ENCODE assay signal across 1 cellular context in the genomic region with DNA sequence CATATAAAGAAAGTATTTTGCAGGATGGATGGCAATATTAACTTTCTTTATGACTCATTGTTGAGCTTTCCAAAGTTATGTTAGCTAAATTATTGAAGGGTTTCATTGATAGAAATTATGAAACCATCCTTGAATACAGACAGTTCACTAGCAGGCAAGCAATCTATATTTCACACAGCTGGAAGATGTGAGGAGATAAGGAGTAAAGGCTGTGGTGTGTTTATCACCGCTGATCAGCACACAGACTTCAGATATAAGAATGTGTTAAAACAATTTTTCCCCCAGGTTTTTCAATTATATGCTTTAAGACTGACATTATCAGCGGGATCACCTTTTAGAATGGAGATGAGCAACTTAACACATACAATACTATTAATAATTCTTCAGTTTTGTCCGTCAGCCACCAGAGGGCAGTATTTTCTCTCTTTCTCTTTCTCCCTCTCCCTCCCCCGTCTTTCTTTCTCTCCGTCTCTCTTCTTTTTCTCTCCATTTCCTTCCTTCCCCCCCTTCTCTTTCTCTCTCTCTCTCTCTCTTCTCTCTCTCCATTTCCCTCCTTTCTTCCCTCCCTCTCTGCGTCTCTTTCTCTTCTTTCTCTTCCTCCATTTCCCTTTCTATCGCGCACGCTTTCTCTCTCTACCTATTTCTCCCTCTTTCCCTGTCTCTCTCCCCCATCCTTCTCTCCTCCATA.
A peak's percentile ranks its signal among the peaks of the same experiment; 100 is the strongest.
TF ChIP-seq lines count a peak whose summit lies in the region.

No MANE protein-coding gene starts in this region.

TF ChIP-seq in HEK293, 187 proteins besides CTCF, POLR2A, EP300 and RAD21 (continued from another document and continues in another):
- TF ChIP-seq, protein P1, sequence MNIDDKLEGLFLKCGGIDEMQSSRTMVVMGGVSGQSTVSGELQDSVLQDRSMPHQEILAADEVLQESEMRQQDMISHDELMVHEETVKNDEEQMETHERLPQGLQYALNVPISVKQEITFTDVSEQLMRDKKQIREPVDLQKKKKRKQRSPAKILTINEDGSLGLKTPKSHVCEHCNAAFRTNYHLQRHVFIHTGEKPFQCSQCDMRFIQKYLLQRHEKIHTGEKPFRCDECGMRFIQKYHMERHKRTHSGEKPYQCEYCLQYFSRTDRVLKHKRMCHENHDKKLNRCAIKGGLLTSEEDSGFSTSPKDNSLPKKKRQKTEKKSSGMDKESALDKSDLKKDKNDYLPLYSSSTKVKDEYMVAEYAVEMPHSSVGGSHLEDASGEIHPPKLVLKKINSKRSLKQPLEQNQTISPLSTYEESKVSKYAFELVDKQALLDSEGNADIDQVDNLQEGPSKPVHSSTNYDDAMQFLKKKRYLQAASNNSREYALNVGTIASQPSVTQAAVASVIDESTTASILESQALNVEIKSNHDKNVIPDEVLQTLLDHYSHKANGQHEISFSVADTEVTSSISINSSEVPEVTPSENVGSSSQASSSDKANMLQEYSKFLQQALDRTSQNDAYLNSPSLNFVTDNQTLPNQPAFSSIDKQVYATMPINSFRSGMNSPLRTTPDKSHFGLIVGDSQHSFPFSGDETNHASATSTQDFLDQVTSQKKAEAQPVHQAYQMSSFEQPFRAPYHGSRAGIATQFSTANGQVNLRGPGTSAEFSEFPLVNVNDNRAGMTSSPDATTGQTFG (tag by site-specific recombination; IDR thresholded peaks at IDR 0.05; ENCODE audit: borderline replicate concordance) = 0 out of 2 replicates have a peak, but pooled peaks have one; percentile 14
- no peak for TF ChIP-seq ZNF660 (tag by site-specific recombination; IDR thresholded peaks at IDR 0.05)
- no peak for TF ChIP-seq KLF1 (tag by site-specific recombination; IDR thresholded peaks at IDR 0.05)
- peak; percentile 100 for TF ChIP-seq PRDM1 (tag by site-specific recombination; IDR thresholded peaks at IDR 0.05)
- TF ChIP-seq ZNF785 (tag by site-specific recombination; IDR thresholded peaks at IDR 0.05) = no peak
- no peak for TF ChIP-seq ZNF37A (tag by site-specific recombination; IDR thresholded peaks at IDR 0.05)
- no peak for TF ChIP-seq ZNF133 (tag by site-specific recombination; IDR thresholded peaks at IDR 0.05)
- TF ChIP-seq, protein P2, sequence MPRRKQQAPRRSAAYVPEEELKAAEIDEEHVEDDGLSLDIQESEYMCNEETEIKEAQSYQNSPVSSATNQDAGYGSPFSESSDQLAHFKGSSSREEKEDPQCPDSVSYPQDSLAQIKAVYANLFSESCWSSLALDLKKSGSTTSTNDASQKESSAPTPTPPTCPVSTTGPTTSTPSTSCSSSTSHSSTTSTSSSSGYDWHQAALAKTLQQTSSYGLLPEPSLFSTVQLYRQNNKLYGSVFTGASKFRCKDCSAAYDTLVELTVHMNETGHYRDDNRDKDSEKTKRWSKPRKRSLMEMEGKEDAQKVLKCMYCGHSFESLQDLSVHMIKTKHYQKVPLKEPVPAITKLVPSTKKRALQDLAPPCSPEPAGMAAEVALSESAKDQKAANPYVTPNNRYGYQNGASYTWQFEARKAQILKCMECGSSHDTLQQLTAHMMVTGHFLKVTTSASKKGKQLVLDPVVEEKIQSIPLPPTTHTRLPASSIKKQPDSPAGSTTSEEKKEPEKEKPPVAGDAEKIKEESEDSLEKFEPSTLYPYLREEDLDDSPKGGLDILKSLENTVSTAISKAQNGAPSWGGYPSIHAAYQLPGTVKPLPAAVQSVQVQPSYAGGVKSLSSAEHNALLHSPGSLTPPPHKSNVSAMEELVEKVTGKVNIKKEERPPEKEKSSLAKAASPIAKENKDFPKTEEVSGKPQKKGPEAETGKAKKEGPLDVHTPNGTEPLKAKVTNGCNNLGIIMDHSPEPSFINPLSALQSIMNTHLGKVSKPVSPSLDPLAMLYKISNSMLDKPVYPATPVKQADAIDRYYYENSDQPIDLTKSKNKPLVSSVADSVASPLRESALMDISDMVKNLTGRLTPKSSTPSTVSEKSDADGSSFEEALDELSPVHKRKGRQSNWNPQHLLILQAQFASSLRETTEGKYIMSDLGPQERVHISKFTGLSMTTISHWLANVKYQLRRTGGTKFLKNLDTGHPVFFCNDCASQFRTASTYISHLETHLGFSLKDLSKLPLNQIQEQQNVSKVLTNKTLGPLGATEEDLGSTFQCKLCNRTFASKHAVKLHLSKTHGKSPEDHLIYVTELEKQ (tag by site-specific recombination; IDR thresholded peaks at IDR 0.05; ENCODE audit: borderline replicate concordance) = no peak
- TF ChIP-seq, protein P3, sequence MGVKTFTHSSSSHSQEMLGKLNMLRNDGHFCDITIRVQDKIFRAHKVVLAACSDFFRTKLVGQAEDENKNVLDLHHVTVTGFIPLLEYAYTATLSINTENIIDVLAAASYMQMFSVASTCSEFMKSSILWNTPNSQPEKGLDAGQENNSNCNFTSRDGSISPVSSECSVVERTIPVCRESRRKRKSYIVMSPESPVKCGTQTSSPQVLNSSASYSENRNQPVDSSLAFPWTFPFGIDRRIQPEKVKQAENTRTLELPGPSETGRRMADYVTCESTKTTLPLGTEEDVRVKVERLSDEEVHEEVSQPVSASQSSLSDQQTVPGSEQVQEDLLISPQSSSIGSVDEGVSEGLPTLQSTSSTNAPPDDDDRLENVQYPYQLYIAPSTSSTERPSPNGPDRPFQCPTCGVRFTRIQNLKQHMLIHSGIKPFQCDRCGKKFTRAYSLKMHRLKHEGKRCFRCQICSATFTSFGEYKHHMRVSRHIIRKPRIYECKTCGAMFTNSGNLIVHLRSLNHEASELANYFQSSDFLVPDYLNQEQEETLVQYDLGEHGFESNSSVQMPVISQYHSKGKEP (tag by site-specific recombination; IDR thresholded peaks at IDR 0.05) = no peak
- no peak for TF ChIP-seq ZNF621 (tag by site-specific recombination; IDR thresholded peaks at IDR 0.05)
- no peak for TF ChIP-seq ZFP3 (tag by site-specific recombination; IDR thresholded peaks at IDR 0.05; ENCODE audit: low read depth)
- TF ChIP-seq, protein P4, sequence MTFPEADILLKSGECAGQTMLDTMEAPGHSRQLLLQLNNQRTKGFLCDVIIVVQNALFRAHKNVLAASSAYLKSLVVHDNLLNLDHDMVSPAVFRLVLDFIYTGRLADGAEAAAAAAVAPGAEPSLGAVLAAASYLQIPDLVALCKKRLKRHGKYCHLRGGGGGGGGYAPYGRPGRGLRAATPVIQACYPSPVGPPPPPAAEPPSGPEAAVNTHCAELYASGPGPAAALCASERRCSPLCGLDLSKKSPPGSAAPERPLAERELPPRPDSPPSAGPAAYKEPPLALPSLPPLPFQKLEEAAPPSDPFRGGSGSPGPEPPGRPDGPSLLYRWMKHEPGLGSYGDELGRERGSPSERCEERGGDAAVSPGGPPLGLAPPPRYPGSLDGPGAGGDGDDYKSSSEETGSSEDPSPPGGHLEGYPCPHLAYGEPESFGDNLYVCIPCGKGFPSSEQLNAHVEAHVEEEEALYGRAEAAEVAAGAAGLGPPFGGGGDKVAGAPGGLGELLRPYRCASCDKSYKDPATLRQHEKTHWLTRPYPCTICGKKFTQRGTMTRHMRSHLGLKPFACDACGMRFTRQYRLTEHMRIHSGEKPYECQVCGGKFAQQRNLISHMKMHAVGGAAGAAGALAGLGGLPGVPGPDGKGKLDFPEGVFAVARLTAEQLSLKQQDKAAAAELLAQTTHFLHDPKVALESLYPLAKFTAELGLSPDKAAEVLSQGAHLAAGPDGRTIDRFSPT (tag by site-specific recombination; IDR thresholded peaks at IDR 0.05) = no peak
- TF ChIP-seq ZBTB7A (tag by site-specific recombination; IDR thresholded peaks at IDR 0.05; ENCODE audit: low read depth) = no peak
- TF ChIP-seq ZNF596 (tag by site-specific recombination; IDR thresholded peaks at IDR 0.05) = peak; percentile 99
- no peak for TF ChIP-seq ZNF548 (tag by site-specific recombination; IDR thresholded peaks at IDR 0.05)
- no peak for TF ChIP-seq ZIC2 (tag by site-specific recombination; IDR thresholded peaks at IDR 0.05)
- no peak for TF ChIP-seq ZNF561 (tag by site-specific recombination; IDR thresholded peaks at IDR 0.05; ENCODE audit: borderline replicate concordance)
- TF ChIP-seq, protein P5, sequence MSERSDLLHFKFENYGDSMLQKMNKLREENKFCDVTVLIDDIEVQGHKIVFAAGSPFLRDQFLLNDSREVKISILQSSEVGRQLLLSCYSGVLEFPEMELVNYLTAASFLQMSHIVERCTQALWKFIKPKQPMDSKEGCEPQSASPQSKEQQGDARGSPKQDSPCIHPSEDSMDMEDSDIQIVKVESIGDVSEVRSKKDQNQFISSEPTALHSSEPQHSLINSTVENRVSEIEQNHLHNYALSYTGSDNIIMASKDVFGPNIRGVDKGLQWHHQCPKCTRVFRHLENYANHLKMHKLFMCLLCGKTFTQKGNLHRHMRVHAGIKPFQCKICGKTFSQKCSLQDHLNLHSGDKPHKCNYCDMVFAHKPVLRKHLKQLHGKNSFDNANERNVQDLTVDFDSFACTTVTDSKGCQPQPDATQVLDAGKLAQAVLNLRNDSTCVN (tag by site-specific recombination; optimal IDR thresholded peaks at IDR 0.05) = peak; percentile 12
- no peak for TF ChIP-seq ZNF112 (tag by site-specific recombination; IDR thresholded peaks at IDR 0.05)
- no peak for TF ChIP-seq ZNF202 (tag by site-specific recombination; IDR thresholded peaks at IDR 0.05; ENCODE audit: borderline replicate concordance)
- TF ChIP-seq ZNF24 (tag by site-specific recombination; IDR thresholded peaks at IDR 0.05) = no peak
- TF ChIP-seq, protein P6, sequence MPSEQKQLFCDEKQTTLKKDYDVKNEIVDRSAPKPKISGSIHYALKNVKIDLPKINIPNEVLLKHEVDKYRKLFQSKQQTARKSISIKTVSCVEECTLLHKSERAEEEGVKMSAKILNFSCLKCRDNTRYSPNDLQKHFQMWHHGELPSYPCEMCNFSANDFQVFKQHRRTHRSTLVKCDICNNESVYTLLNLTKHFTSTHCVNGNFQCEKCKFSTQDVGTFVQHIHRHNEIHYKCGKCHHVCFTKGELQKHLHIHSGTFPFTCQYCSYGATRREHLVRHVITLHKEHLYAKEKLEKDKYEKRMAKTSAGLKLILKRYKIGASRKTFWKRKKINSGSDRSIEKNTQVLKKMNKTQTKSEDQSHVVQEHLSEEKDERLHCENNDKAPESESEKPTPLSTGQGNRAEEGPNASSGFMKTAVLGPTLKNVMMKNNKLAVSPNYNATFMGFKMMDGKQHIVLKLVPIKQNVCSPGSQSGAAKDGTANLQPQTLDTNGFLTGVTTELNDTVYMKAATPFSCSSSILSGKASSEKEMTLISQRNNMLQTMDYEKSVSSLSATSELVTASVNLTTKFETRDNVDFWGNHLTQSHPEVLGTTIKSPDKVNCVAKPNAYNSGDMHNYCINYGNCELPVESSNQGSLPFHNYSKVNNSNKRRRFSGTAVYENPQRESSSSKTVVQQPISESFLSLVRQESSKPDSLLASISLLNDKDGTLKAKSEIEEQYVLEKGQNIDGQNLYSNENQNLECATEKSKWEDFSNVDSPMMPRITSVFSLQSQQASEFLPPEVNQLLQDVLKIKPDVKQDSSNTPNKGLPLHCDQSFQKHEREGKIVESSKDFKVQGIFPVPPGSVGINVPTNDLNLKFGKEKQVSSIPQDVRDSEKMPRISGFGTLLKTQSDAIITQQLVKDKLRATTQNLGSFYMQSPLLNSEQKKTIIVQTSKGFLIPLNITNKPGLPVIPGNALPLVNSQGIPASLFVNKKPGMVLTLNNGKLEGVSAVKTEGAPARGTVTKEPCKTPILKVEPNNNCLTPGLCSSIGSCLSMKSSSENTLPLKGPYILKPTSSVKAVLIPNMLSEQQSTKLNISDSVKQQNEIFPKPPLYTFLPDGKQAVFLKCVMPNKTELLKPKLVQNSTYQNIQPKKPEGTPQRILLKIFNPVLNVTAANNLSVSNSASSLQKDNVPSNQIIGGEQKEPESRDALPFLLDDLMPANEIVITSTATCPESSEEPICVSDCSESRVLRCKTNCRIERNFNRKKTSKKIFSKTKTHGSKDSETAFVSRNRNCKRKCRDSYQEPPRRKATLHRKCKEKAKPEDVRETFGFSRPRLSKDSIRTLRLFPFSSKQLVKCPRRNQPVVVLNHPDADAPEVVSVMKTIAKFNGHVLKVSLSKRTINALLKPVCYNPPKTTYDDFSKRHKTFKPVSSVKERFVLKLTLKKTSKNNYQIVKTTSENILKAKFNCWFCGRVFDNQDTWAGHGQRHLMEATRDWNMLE (tag by site-specific recombination; conservative IDR thresholded peaks at IDR 0.05; ENCODE audit: low read depth) = no peak; the same call in 1 of the 2 replicates
- no peak for TF ChIP-seq ZNF341 (tag by site-specific recombination; IDR thresholded peaks at IDR 0.05; ENCODE audit: low read depth)
- no peak for TF ChIP-seq GLIS2 (tag by site-specific recombination; IDR thresholded peaks at IDR 0.05)
- no peak for TF ChIP-seq ZNF610 (tag by site-specific recombination; IDR thresholded peaks at IDR 0.05; ENCODE audit: borderline replicate concordance)
- TF ChIP-seq ZEB2 (tag by site-specific recombination; IDR thresholded peaks at IDR 0.05) = peak; percentile 86
- no peak for TF ChIP-seq ZNF658 (tag by site-specific recombination; IDR thresholded peaks at IDR 0.05)
- TF ChIP-seq, protein P7, sequence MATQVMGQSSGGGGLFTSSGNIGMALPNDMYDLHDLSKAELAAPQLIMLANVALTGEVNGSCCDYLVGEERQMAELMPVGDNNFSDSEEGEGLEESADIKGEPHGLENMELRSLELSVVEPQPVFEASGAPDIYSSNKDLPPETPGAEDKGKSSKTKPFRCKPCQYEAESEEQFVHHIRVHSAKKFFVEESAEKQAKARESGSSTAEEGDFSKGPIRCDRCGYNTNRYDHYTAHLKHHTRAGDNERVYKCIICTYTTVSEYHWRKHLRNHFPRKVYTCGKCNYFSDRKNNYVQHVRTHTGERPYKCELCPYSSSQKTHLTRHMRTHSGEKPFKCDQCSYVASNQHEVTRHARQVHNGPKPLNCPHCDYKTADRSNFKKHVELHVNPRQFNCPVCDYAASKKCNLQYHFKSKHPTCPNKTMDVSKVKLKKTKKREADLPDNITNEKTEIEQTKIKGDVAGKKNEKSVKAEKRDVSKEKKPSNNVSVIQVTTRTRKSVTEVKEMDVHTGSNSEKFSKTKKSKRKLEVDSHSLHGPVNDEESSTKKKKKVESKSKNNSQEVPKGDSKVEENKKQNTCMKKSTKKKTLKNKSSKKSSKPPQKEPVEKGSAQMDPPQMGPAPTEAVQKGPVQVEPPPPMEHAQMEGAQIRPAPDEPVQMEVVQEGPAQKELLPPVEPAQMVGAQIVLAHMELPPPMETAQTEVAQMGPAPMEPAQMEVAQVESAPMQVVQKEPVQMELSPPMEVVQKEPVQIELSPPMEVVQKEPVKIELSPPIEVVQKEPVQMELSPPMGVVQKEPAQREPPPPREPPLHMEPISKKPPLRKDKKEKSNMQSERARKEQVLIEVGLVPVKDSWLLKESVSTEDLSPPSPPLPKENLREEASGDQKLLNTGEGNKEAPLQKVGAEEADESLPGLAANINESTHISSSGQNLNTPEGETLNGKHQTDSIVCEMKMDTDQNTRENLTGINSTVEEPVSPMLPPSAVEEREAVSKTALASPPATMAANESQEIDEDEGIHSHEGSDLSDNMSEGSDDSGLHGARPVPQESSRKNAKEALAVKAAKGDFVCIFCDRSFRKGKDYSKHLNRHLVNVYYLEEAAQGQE (tag by site-specific recombination; IDR thresholded peaks at IDR 0.05) = peak; percentile 62
- no peak for TF ChIP-seq ZNF585B (tag by site-specific recombination; IDR thresholded peaks at IDR 0.05)
- TF ChIP-seq ZNF626 (tag by site-specific recombination; IDR thresholded peaks at IDR 0.05) = no peak
- no peak for TF ChIP-seq ZNF600 (tag by site-specific recombination; IDR thresholded peaks at IDR 0.05)
